ENCODE assay signal across 8 cellular contexts in the genomic region with DNA sequence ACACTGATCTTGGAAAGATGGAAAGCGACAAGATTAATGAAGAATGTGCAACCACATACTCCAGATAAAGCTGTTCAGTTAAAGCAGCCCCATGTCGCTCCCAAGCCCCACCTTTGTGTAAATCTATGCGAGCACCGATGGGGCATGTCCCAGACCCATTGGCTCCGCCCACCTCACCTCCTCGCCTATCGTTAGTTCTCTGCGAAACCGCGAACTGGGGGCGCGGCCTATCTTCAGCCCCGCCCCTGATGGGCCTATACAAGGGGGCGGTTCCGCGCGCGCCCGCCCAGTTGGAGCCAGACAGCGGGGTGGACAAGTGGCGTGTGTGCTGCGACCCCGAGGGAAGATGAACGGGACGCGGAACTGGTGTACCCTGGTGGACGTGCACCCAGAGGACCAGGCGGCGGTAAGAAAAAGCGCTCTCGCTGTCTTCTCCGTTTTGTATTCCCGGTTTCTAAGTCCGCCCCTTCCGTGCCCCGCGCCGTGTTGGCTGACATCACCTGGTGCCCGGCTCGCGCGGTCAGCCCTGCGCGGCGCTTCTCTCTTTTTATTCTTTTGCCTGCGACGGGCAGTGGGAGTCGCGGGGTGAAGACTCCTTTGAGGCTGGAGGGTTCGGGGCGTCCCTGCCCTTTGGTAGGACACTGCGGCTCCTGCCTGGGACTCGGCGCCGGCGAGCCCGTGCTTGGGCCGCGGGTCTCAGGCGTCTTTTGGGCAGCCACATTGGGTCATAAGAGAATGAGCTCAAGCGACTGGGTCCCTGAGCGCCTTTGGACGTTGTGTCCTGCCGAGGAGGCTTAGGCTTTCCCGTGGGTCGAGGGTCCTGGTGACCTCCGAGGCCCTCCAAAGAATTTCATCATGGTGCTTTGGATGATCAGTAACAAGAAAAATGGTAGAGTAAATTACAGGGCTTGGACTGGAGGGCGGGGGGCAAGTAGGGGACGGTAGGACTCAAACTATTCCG. TPM values are rescaled to one million over a fixed set of nuclear protein-coding genes. Genes with fewer than 3 reads are reported as not detected.
A peak's percentile ranks its signal among the peaks of the same experiment; 100 is the strongest.
DNase-seq lines count a peak whose midpoint lies in the region; ATAC-seq and TF ChIP-seq lines count a peak whose summit lies in the region.

Gene TUFT1, plus strand, starts transcription at position 289 of the 961 bp plus-strand sequence. Its CDS starts 58 bp downstream, at position 347.

- no peak for TF ChIP-seq CTCF in liver (IDR thresholded peaks at IDR 0.05; ENCODE audit: low read depth, low read length, missing input control)

- peak within 1 kb of the TSS; percentile 83 to 85 for H3K27ac ChIP-seq in liver (ENCODE audit: low read depth in 1 of 2, low read length in 2 of 2)

- peak; percentile 72 for TF ChIP-seq POLR2A in GM19099 (IDR thresholded peaks at IDR 0.05; ENCODE audit: extremely low read depth, insufficient read length, low read depth)

- peak within 1 kb of the TSS; percentile 93 for H3K4me3 Mint-ChIP-seq in dendritic cell treated with granulocyte-macrophage colony-stimulating factor and Interleukin-4, amounts not matched to agents 40 ng/mL and 50 ng/mL, for 4 days

- peak within 1 kb of the TSS; percentile 68 to 71 (median 71) for H3K4me3 ChIP-seq in liver (ENCODE audit: low read depth in 1 of 3, low read length in 3 of 3)

- intact Hi-C loops in dendritic cell treated with granulocyte-macrophage colony-stimulating factor and Interleukin-4, amounts not matched to agents 40 ng/mL and 50 ng/mL, for 4 days (cut with micrococcal nuclease): loop anchor here (2.0 kb wide), 1 partner anchor 72 kb away; the partner anchor contains the start of gene SNX27

- H3K9ac ChIP-seq in liver (ENCODE audit: low read depth in 1 of 2, low read length in 2 of 2): peak within 1 kb of the TSS; percentile 3 to 31

- TF ChIP-seq RAD21 in liver (IDR thresholded peaks at IDR 0.05): no peak

- peak within 1 kb of the TSS; percentile 86 for H3K27ac Mint-ChIP-seq in dendritic cell treated with granulocyte-macrophage colony-stimulating factor and Interleukin-4, amounts not matched to agents 40 ng/mL and 50 ng/mL, for 4 days

- H3K4me1 Mint-ChIP-seq in dendritic cell treated with granulocyte-macrophage colony-stimulating factor and Interleukin-4, amounts not matched to agents 40 ng/mL and 50 ng/mL, for 4 days (ENCODE audit: low read depth): peaks cover 38% of the 10 kb centered on the region

- H3K36me3 Mint-ChIP-seq in dendritic cell treated with granulocyte-macrophage colony-stimulating factor and Interleukin-4, amounts not matched to agents 40 ng/mL and 50 ng/mL, for 4 days (ENCODE audit: low read depth): peaks cover 8% of the 10 kb centered on the region

- H3K27me3 ChIP-seq in liver (ENCODE audit: control insufficient read depth in 4 of 4, insufficient read depth in 4 of 4, low read length in 3 of 4): no peaks in the 10 kb centered on the region

- DNase-seq in AG20443 (ENCODE audit: low spot score): peak; percentile 91
- peak; percentile 95 for DNase-seq in NCI-H510A (lab: John Stamatoyannopoulos, UW)
- DNase-seq in activated CD4-positive, alpha-beta T cell treated with anti-CD3 and anti-CD28 coated beads, Interleukin-2, amount 50 U/mL, for 1 hour: peak; percentile 95
- DNase-seq in stimulated activated CD4-positive, alpha-beta T cell treated with anti-CD3 and anti-CD28 coated beads, Interleukin-4, amount 100 ng/mL, for 24 hours: peak; percentile 93

- H3K27me3 Mint-ChIP-seq in dendritic cell treated with granulocyte-macrophage colony-stimulating factor and Interleukin-4, amounts not matched to agents 40 ng/mL and 50 ng/mL, for 4 days: peaks cover 38% of the 10 kb centered on the region

- ATAC-seq in HG03378 (IDR thresholded peaks at IDR 0.05; ENCODE audit: unreplicated experiment): peak; percentile 80

- H3K4me1 ChIP-seq in liver (ENCODE audit: control insufficient read depth in 4 of 4, insufficient read depth in 4 of 4, low read length in 3 of 4): peaks cover 0 to 24% (median 18%) of the 10 kb centered on the region in 4 donors

- H3K36me3 ChIP-seq in liver (ENCODE audit: control insufficient read depth in 4 of 4, insufficient read depth in 3 of 4, low read depth in 1 of 4, low read length in 3 of 4): peaks cover 3 to 29% (median 25%) of the 10 kb centered on the region in 4 donors

- 1% methylated on average over 70 of the region's 70 CpGs for WGBS in liver

- H3K9me3 Mint-ChIP-seq in dendritic cell treated with granulocyte-macrophage colony-stimulating factor and Interleukin-4, amounts not matched to agents 40 ng/mL and 50 ng/mL, for 4 days: no peaks in the 10 kb centered on the region

- H3K9me3 ChIP-seq in liver (ENCODE audit: control insufficient read depth in 4 of 4, low read length in 3 of 4): no peaks in the 10 kb centered on the region

TF ChIP-seq in liver, 16 proteins besides CTCF, POLR2A, EP300 and RAD21:
- TF ChIP-seq, protein P1, sequence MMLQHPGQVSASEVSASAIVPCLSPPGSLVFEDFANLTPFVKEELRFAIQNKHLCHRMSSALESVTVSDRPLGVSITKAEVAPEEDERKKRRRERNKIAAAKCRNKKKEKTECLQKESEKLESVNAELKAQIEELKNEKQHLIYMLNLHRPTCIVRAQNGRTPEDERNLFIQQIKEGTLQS (IDR thresholded peaks at IDR 0.05): peak; percentile 54
- TF ChIP-seq HNF4A (conservative IDR thresholded peaks at IDR 0.05): no peak
- TF ChIP-seq EGR1 (IDR thresholded peaks at IDR 0.05; ENCODE audit: low read depth in 2 of 2): peak in 1 of 2 donors; percentile 1
- no peak for TF ChIP-seq HNF4G (IDR thresholded peaks at IDR 0.05)
- peak in 1 of 2 donors; percentile 5 for TF ChIP-seq JUND (IDR thresholded peaks at IDR 0.05)
- TF ChIP-seq SP1 (IDR thresholded peaks at IDR 0.05): peak; percentile 62
- no peak for TF ChIP-seq RXRA (IDR thresholded peaks at IDR 0.05)
- peak; percentile 91 for TF ChIP-seq TAF1 (conservative IDR thresholded peaks at IDR 0.05)
- no peak for TF ChIP-seq NR2F2 (IDR thresholded peaks at IDR 0.05)
- peak; percentile 10 for TF ChIP-seq YY1 (IDR thresholded peaks at IDR 0.05)
- no peak for TF ChIP-seq FOXA2 (IDR thresholded peaks at IDR 0.05)
- TF ChIP-seq MAX (IDR thresholded peaks at IDR 0.05): no peak
- no peak for TF ChIP-seq FOXA1 (IDR thresholded peaks at IDR 0.05)
- no peak for TF ChIP-seq GABPA (IDR thresholded peaks at IDR 0.05 in 1 of 2, conservative IDR thresholded peaks at IDR 0.05 in 1 of 2)
- TF ChIP-seq, protein P2, sequence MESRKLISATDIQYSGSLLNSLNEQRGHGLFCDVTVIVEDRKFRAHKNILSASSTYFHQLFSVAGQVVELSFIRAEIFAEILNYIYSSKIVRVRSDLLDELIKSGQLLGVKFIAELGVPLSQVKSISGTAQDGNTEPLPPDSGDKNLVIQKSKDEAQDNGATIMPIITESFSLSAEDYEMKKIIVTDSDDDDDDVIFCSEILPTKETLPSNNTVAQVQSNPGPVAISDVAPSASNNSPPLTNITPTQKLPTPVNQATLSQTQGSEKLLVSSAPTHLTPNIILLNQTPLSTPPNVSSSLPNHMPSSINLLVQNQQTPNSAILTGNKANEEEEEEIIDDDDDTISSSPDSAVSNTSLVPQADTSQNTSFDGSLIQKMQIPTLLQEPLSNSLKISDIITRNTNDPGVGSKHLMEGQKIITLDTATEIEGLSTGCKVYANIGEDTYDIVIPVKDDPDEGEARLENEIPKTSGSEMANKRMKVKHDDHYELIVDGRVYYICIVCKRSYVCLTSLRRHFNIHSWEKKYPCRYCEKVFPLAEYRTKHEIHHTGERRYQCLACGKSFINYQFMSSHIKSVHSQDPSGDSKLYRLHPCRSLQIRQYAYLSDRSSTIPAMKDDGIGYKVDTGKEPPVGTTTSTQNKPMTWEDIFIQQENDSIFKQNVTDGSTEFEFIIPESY (IDR thresholded peaks at IDR 0.05): no peak
- TF ChIP-seq, protein P3, sequence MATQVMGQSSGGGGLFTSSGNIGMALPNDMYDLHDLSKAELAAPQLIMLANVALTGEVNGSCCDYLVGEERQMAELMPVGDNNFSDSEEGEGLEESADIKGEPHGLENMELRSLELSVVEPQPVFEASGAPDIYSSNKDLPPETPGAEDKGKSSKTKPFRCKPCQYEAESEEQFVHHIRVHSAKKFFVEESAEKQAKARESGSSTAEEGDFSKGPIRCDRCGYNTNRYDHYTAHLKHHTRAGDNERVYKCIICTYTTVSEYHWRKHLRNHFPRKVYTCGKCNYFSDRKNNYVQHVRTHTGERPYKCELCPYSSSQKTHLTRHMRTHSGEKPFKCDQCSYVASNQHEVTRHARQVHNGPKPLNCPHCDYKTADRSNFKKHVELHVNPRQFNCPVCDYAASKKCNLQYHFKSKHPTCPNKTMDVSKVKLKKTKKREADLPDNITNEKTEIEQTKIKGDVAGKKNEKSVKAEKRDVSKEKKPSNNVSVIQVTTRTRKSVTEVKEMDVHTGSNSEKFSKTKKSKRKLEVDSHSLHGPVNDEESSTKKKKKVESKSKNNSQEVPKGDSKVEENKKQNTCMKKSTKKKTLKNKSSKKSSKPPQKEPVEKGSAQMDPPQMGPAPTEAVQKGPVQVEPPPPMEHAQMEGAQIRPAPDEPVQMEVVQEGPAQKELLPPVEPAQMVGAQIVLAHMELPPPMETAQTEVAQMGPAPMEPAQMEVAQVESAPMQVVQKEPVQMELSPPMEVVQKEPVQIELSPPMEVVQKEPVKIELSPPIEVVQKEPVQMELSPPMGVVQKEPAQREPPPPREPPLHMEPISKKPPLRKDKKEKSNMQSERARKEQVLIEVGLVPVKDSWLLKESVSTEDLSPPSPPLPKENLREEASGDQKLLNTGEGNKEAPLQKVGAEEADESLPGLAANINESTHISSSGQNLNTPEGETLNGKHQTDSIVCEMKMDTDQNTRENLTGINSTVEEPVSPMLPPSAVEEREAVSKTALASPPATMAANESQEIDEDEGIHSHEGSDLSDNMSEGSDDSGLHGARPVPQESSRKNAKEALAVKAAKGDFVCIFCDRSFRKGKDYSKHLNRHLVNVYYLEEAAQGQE (IDR thresholded peaks at IDR 0.05): peak; percentile 94

RNA-seq across cellular contexts. Expression of gene TUFT1, which starts in this region (rescaled TPM):
- total RNA-seq in liver: 1 to 10 TPM; 3.4 to 4.8 TPM
- 1 to 10 TPM; 1.7 to 2.6 TPM for polyA plus RNA-seq in liver

Comparison
In these comparisons a context has a peak if more than half of its experiments do, and no peak if none do; other contexts are left out.
1. Peak in every context shown above with its lines: DNase-seq, ATAC-seq, H3K4me3 ChIP-seq and H3K27ac ChIP-seq.